ENCODE assay signal across 1 cellular context in the genomic region with DNA sequence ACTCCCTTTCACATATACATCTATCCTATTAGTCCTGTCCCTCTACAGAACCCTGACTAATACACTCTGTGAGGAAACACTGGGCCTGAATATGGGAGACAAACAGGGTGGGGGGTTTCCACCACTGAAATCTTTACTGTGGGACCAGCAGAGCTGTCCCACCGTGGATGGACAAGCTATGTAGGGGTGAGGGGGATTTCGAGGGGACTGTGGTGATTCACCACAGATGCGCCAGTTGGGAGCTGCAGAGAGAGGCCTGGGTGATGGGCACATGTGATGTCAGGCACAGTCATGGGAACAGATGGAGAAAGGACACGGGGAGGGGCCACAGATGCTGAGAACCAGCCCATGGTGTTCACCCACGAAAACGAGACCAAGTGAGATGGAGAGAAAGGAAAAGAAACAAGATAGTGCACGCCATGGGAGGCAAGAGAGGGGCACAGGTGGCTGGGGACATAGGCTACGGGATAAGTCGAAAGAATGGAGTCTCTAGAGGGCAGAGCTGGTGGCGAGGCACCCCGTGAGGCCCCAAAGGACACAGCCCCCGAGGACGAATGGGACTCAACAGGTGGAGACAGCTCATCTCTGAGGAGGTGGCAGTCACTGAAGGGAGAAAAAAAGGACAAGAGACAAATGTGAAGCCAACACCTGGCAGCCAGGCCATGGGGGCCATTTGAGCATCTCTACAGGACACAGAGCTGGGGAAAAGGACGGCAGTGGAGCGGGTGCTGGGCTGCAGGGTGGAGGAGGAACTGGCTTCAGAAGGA.
TF ChIP-seq lines count a peak whose summit lies in the region.

No MANE protein-coding gene starts in this region.

TF ChIP-seq in H1, 55 proteins besides CTCF, POLR2A, EP300 and RAD21:
- TF ChIP-seq CEBPB (IDR thresholded peaks at IDR 0.05; ENCODE audit: low read depth, low read length), result no peak
- TF ChIP-seq SIRT6 (IDR thresholded peaks at IDR 0.05; ENCODE audit: low read length), result no peak
- no peak for TF ChIP-seq FOSL1 (IDR thresholded peaks at IDR 0.05; ENCODE audit: insufficient read depth, low read depth, low read length)
- TF ChIP-seq KDM5A (IDR thresholded peaks at IDR 0.05; ENCODE audit: low read length), result no peak
- no peak for TF ChIP-seq RNF2 (IDR thresholded peaks at IDR 0.05; ENCODE audit: borderline replicate concordance, low read depth, low read length, missing control alignments, poor library complexity, severe bottlenecking)
- TF ChIP-seq, protein P1, sequence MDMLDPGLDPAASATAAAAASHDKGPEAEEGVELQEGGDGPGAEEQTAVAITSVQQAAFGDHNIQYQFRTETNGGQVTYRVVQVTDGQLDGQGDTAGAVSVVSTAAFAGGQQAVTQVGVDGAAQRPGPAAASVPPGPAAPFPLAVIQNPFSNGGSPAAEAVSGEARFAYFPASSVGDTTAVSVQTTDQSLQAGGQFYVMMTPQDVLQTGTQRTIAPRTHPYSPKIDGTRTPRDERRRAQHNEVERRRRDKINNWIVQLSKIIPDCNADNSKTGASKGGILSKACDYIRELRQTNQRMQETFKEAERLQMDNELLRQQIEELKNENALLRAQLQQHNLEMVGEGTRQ (IDR thresholded peaks at IDR 0.05; ENCODE audit: low read length), result no peak
- TF ChIP-seq TAF1 (IDR thresholded peaks at IDR 0.05; ENCODE audit: low read depth, low read length), result no peak
- no peak for TF ChIP-seq PHF8 (conservative IDR thresholded peaks at IDR 0.05; ENCODE audit: low read depth, low read length)
- no peak for TF ChIP-seq TAF7 (optimal IDR thresholded peaks at IDR 0.05; ENCODE audit: borderline replicate concordance, low read depth, low read length)
- TF ChIP-seq TCF12 (IDR thresholded peaks at IDR 0.05; ENCODE audit: low read depth, low read length), result no peak
- TF ChIP-seq CBX8 (IDR thresholded peaks at IDR 0.05; ENCODE audit: borderline replicate concordance, low read depth, low read length), result no peak
- TF ChIP-seq NRF1 (IDR thresholded peaks at IDR 0.05; ENCODE audit: low read depth, low read length), result no peak
- TF ChIP-seq, protein P2, sequence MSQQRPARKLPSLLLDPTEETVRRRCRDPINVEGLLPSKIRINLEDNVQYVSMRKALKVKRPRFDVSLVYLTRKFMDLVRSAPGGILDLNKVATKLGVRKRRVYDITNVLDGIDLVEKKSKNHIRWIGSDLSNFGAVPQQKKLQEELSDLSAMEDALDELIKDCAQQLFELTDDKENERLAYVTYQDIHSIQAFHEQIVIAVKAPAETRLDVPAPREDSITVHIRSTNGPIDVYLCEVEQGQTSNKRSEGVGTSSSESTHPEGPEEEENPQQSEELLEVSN (IDR thresholded peaks at IDR 0.05), result no peak
